ENCODE assay signal across 1 cellular context in the genomic region with DNA sequence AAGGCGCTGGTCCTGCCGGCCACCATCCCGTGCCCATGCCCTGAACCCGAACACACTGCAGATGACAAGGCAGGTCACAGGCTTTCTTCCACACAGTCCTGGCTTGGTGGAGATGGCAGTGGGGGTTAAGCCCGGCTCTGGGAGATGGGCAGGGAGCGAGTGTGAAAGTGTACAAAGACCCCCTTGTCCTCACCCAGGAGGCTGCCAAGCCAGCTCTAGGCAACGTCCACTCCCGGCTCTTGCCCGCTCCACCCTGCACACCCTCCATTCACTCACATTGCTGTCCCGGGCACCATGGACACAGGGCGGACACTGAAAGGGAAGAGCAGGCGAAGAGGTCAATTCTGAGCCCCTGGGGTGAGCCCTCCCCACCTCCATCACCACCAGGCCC.
TF ChIP-seq lines count a peak whose summit lies in the region.

No MANE protein-coding gene starts in this region.

TF ChIP-seq in GM23338, 12 proteins besides CTCF, POLR2A, EP300 and RAD21 (continued from another document):
- TF ChIP-seq ETS1 (IDR thresholded peaks at IDR 0.05) (no peak), STAT1 (IDR thresholded peaks at IDR 0.05; ENCODE audit: unreplicated experiment) (no peak)
- TF ChIP-seq, protein P1, sequence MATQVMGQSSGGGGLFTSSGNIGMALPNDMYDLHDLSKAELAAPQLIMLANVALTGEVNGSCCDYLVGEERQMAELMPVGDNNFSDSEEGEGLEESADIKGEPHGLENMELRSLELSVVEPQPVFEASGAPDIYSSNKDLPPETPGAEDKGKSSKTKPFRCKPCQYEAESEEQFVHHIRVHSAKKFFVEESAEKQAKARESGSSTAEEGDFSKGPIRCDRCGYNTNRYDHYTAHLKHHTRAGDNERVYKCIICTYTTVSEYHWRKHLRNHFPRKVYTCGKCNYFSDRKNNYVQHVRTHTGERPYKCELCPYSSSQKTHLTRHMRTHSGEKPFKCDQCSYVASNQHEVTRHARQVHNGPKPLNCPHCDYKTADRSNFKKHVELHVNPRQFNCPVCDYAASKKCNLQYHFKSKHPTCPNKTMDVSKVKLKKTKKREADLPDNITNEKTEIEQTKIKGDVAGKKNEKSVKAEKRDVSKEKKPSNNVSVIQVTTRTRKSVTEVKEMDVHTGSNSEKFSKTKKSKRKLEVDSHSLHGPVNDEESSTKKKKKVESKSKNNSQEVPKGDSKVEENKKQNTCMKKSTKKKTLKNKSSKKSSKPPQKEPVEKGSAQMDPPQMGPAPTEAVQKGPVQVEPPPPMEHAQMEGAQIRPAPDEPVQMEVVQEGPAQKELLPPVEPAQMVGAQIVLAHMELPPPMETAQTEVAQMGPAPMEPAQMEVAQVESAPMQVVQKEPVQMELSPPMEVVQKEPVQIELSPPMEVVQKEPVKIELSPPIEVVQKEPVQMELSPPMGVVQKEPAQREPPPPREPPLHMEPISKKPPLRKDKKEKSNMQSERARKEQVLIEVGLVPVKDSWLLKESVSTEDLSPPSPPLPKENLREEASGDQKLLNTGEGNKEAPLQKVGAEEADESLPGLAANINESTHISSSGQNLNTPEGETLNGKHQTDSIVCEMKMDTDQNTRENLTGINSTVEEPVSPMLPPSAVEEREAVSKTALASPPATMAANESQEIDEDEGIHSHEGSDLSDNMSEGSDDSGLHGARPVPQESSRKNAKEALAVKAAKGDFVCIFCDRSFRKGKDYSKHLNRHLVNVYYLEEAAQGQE (IDR thresholded peaks at IDR 0.05; ENCODE audit: unreplicated experiment) = no peak
